Comparison of ENCODE assay signal across 10 cellular contexts in genomic region chr6:135935951-135936601, GRCh38.
DNase-seq lines count a peak whose midpoint lies in the region; ATAC-seq and TF ChIP-seq lines count a peak whose summit lies in the region.
"Had no signal": no experiment of that assay in that cellular context is flagged by ENCODE, and none has a peak within 500 bp of the region (broad histone marks: within the 10 kb centered on the region; RNA-seq: fewer than 3 reads in every experiment).

No MANE protein-coding gene starts in this region.

- no peak for ATAC-seq in GM19328 (IDR thresholded peaks at IDR 0.05; ENCODE audit: unreplicated experiment)

- no peaks in the 10 kb centered on the region for H3K27me3 ChIP-seq in mammary epithelial cell (ENCODE audit: insufficient read depth, low read length)
- no peaks in the 10 kb centered on the region for H3K27me3 ChIP-seq in testis
- no peaks in the 10 kb centered on the region for H3K27me3 ChIP-seq in WERI-Rb-1 (ENCODE audit: insufficient read depth, low read depth, severe bottlenecking)

- no peak for TF ChIP-seq CTCF in mammary epithelial cell (conservative IDR thresholded peaks at IDR 0.05 in 1 of 2, IDR thresholded peaks at IDR 0.05 in 1 of 2; ENCODE audit: extremely low read depth in 1 of 2, insufficient read depth in 1 of 2, low read depth in 1 of 2, low read length in 2 of 2)
- no peak for TF ChIP-seq CTCF in testis (IDR thresholded peaks at IDR 0.05)
- no peak for TF ChIP-seq CTCF in WERI-Rb-1 (IDR thresholded peaks at IDR 0.05; ENCODE audit: low read depth, low read length)

- H3K4me3 ChIP-seq in mammary epithelial cell (replicated peaks in 1 of 3; ENCODE audit: insufficient read depth in 1 of 3, low read depth in 2 of 3, low read length in 3 of 3): no peak overlapping the region
- no peak overlapping the region for H3K4me3 ChIP-seq in mesodermal cell (ENCODE audit: extremely low read depth, insufficient read depth, low read length, poor library complexity, severe bottlenecking)
- no peak overlapping the region for H3K4me3 ChIP-seq in testis
- no peak overlapping the region for H3K4me3 ChIP-seq in WERI-Rb-1 (ENCODE audit: low read depth, low read length)
- H3K4me3 ChIP-seq: PC-9 had no signal

- H2AFZ ChIP-seq in mammary epithelial cell (ENCODE audit: low read depth, low read length): peak overlapping the region; percentile 77
- H2AFZ ChIP-seq: PC-9 had no signal

- no peak for TF ChIP-seq POLR2A in testis (IDR thresholded peaks at IDR 0.05)

- in situ Hi-C loops in mammary epithelial cell (cut with MboI; ENCODE audit: low sequenced_read_pairs in 2 of 2): no loop called here

- intact Hi-C loops in mammary epithelial cell (cut with micrococcal nuclease): no loop called here
- intact Hi-C loops in testis (cut with DNase I; ENCODE audit: low total_unique reads): no loop called here

- BruUV-seq in mammary epithelial cell (replicated peaks; lab: Mats Ljungman, UMichigan): no TSS peak

- dilution Hi-C loops in mammary epithelial cell (cut with HindIII; ENCODE audit: low sequenced_read_pairs): no loop called here

- no peak overlapping the region for H3K9ac ChIP-seq in mammary epithelial cell (ENCODE audit: insufficient read depth, low read length)

- 60% methylated on average over 5 of the region's 8 CpGs for WGBS in mammary epithelial cell (ENCODE audit: low coverage, missing lambda C conversion rate)
- WGBS in mesodermal cell (ENCODE audit: insufficient coverage in 2 of 2), 2 experiments: 82 to 94% methylated on average over 6 to 7 of the region's 8 CpGs
- WGBS in testis, 2 donors: 48 to 66% methylated on average over 8 of the region's 8 CpGs

- H3K36me3 ChIP-seq in mammary epithelial cell (ENCODE audit: insufficient read depth, low read length) (no peaks in the 10 kb centered on the region), mesodermal cell (ENCODE audit: control insufficient read depth, insufficient read depth, low read length) (no peaks in the 10 kb centered on the region), testis (ENCODE audit: low read depth, missing control alignments) (no peaks in the 10 kb centered on the region), WERI-Rb-1 (no peaks in the 10 kb centered on the region)

- peak overlapping the region; percentile 28 for H3K27ac ChIP-seq in mammary epithelial cell (ENCODE audit: insufficient read depth, low read depth, low read length)
- peak overlapping the region; percentile 62 for H3K27ac ChIP-seq in mesodermal cell (ENCODE audit: low read depth, low read length, severe bottlenecking)
- no peak overlapping the region for H3K27ac ChIP-seq in testis
- no peak overlapping the region for H3K27ac ChIP-seq in WERI-Rb-1
- H3K27ac ChIP-seq: PC-9 had no signal

- DNase-seq in AG08395 (ENCODE audit: low spot score) (peak; percentile 53), HS-5 (ENCODE audit: low read depth) (peak; percentile 80), mammary epithelial cell (peak; percentile 42), testis (no peak), WERI-Rb-1 (no peak)
- no peak for DNase-seq in activated CD8-positive, alpha-beta memory T cell treated with anti-CD3 and anti-CD28 coated beads for 24 hours
- DNase-seq: naive B cell had no signal

- H3K4me1 ChIP-seq in mammary epithelial cell (ENCODE audit: insufficient read depth, low read length) (peaks cover 14% of the 10 kb centered on the region), mesodermal cell (ENCODE audit: control insufficient read depth, insufficient read depth, low read length, poor library complexity, severe bottlenecking) (no peaks in the 10 kb centered on the region), testis (no peaks in the 10 kb centered on the region)

- H3K9me3 ChIP-seq in mammary epithelial cell (replicated peaks; ENCODE audit: insufficient read depth, low read length) (no peaks in the 10 kb centered on the region), mesodermal cell (ENCODE audit: control insufficient read depth, low read length) (no peaks in the 10 kb centered on the region), testis (no peaks in the 10 kb centered on the region), WERI-Rb-1 (ENCODE audit: severe bottlenecking) (no peaks in the 10 kb centered on the region)

- H4K20me1 ChIP-seq in mammary epithelial cell (ENCODE audit: insufficient read depth, low read length): no peaks in the 10 kb centered on the region

- H3K79me2 ChIP-seq in mammary epithelial cell (ENCODE audit: insufficient read depth, low read length): no peaks in the 10 kb centered on the region

- H3K4me2 ChIP-seq in mammary epithelial cell (ENCODE audit: insufficient read depth, low read depth, low read length): peak overlapping the region; percentile 9
- H3K4me2 ChIP-seq: PC-9 had no signal

- CTCF ChIA-PET in mammary epithelial cell (lab: Charles Lee; ENCODE audit: low non-redundant PET): no interaction called here

Comparison
In these comparisons a context has a peak if more than half of its experiments do, and no peak if none do; other contexts are left out.
1. DNase-seq: peak in AG08395 (single experiment), HS-5 (single experiment) and mammary epithelial cell (single experiment); none in activated CD8-positive, alpha-beta memory T cell treated with anti-CD3 and anti-CD28 coated beads for 24 hours (single experiment), testis (single experiment) and WERI-Rb-1 (single experiment).
2. H3K27ac ChIP-seq: peak in mammary epithelial cell (single experiment) and mesodermal cell (single experiment); none in testis (0 of 2) and WERI-Rb-1 (single experiment).